In genomic region chr7:85529197-85529596, GRCh38 we compare ENCODE assay signal across 17 cellular contexts.
DNase-seq lines count a peak whose midpoint lies in the region; ATAC-seq, FAIRE-seq and TF ChIP-seq lines count a peak whose summit lies in the region.
"Had no signal": no experiment of that assay in that cellular context is flagged by ENCODE, and none has a peak within 500 bp of the region (broad histone marks: within the 10 kb centered on the region; RNA-seq: fewer than 3 reads in every experiment).

No MANE protein-coding gene starts in this region.

- BruUV-seq in endothelial cell of umbilical vein (replicated peaks; lab: Mats Ljungman, UMichigan) = no TSS peak

- FAIRE-seq in endothelial cell of umbilical vein (lab: Jason Lieb, UNC) = no peak

- no peak overlapping the region for H2AFZ ChIP-seq in endothelial cell of umbilical vein (ENCODE audit: low read depth, low read length)

- no peak overlapping the region for H3K4me2 ChIP-seq in endothelial cell of umbilical vein (ENCODE audit: insufficient read depth, low read length)

- intact Hi-C loops in endothelial cell of umbilical vein (cut with micrococcal nuclease) = no loop called here
- intact Hi-C loops in lower lobe of right lung (cut with DNase I) = no loop called here
- intact Hi-C loops in vagina (cut with DNase I) = no loop called here

- POLR2A ChIA-PET in endothelial cell of umbilical vein (lab: Charles Lee) = no interaction called here

- no peak overlapping the region for H3K9ac ChIP-seq in endothelial cell of umbilical vein (replicated peaks; ENCODE audit: extremely low read depth, insufficient read depth, low read length)

- peak in 1 of 2 donors; percentile 31 for ATAC-seq in lower lobe of right lung
- no peak for ATAC-seq in GM21619 (IDR thresholded peaks at IDR 0.05; ENCODE audit: unreplicated experiment)
- ATAC-seq: stimulated activated naive B cell treated with anti-CD40 and anti-IgM and Interleukin-4, amounts not matched to agents 10 μg/mL and 1 μg/mL and 100 μg/mL, for 72 hours had no signal

- dilution Hi-C loops in endothelial cell of umbilical vein (cut with MboI; ENCODE audit: extremely low pct_ligation_motif_present, low sequenced_read_pairs) = no loop called here

- no peaks in the 10 kb centered on the region for H3K79me2 ChIP-seq in endothelial cell of umbilical vein (ENCODE audit: control insufficient read depth, insufficient read depth, low read length)

- no peaks in the 10 kb centered on the region for H4K20me1 ChIP-seq in endothelial cell of umbilical vein (replicated peaks; ENCODE audit: control insufficient read depth, extremely low read depth, insufficient read depth, low read length)

- H3K9me1 ChIP-seq in endothelial cell of umbilical vein (replicated peaks; ENCODE audit: control insufficient read depth, extremely low read depth, insufficient read depth, low read length) = no peaks in the 10 kb centered on the region

- no peaks in the 10 kb centered on the region for H3K4me1 ChIP-seq in endothelial cell of umbilical vein (ENCODE audit: control insufficient read depth, extremely low read depth, insufficient read depth, low read length)
- H3K4me1 ChIP-seq in lower lobe of right lung = no peaks in the 10 kb centered on the region
- H3K4me1 ChIP-seq in vagina = no peaks in the 10 kb centered on the region
- H3K4me1 ChIP-seq: upper lobe of left lung had no signal

- TF ChIP-seq POLR2A in endothelial cell of umbilical vein (IDR thresholded peaks at IDR 0.05; ENCODE audit: low read depth, low read length) (no peak), vagina (IDR thresholded peaks at IDR 0.05) (no peak)

- peak; percentile 9 for DNase-seq in AG20443 (ENCODE audit: low spot score)
- DNase-seq in MG63 = peak; percentile 49
- peak; percentile 11 for DNase-seq in endothelial cell of umbilical vein (ENCODE audit: low read depth, low spot score)
- DNase-seq in lower lobe of right lung = peak; percentile 13
- no peak for DNase-seq in vagina (ENCODE audit: extremely low spot score in 2 of 2)
- no peak for DNase-seq in D341Med (ENCODE audit: low spot score)
- DNase-seq in NOMO-1 treated with DMSO at 0.1 percent for 48 hours (lab: John Stamatoyannopoulos, UW; ENCODE audit: unreplicated experiment) = no peak
- DNase-seq: activated B cell treated with CpG ODN at 0.5 μM for 24 hours; activated CD8-positive, alpha-beta memory T cell treated with anti-CD3 and anti-CD28 coated beads for 24 hours; CD8-positive, alpha-beta memory T cell; naive B cell; NCI-H1694; Right ventricle myocardium superior; stimulated activated naive B cell treated with anti-CD40 and anti-IgM and Interleukin-4, amounts not matched to agents 10 μg/mL and 1 μg/mL and 100 μg/mL, for 72 hours; upper lobe of left lung had no signal

- CTCF ChIA-PET in endothelial cell of umbilical vein (lab: Charles Lee) = interaction anchor here (1.0 kb wide), 1 partner anchor 18 kb away, joined by 3 read pairs; no protein-coding TSS in a partner anchor

- no peak overlapping the region for H3K4me3 ChIP-seq in MG63
- H3K4me3 ChIP-seq in endothelial cell of umbilical vein (replicated peaks in 1 of 3; ENCODE audit: insufficient read depth in 1 of 3, low read depth in 1 of 3, low read length in 3 of 3) = no peak overlapping the region
- no peak overlapping the region for H3K4me3 ChIP-seq in lower lobe of right lung
- no peak overlapping the region for H3K4me3 ChIP-seq in vagina
- H3K4me3 ChIP-seq: coronary artery, upper lobe of left lung had no signal

- no peak for TF ChIP-seq CTCF in endothelial cell of umbilical vein (IDR thresholded peaks at IDR 0.05; ENCODE audit: extremely low read depth in 1 of 2, insufficient read depth in 1 of 2, low read depth in 1 of 2, low read length in 2 of 2)
- no peak for TF ChIP-seq CTCF in lower lobe of right lung (IDR thresholded peaks at IDR 0.05)
- TF ChIP-seq CTCF in vagina (IDR thresholded peaks at IDR 0.05) = no peak

- no peaks in the 10 kb centered on the region for H3K9me3 ChIP-seq in MG63
- H3K9me3 ChIP-seq in endothelial cell of umbilical vein (replicated peaks; ENCODE audit: control insufficient read depth, insufficient read depth, low read length) = no peaks in the 10 kb centered on the region
- no peaks in the 10 kb centered on the region for H3K9me3 ChIP-seq in lower lobe of right lung
- H3K9me3 ChIP-seq in vagina = no peaks in the 10 kb centered on the region
- H3K9me3 ChIP-seq: upper lobe of left lung had no signal

- H3K27me3 ChIP-seq in MG63 = no peaks in the 10 kb centered on the region
- no peaks in the 10 kb centered on the region for H3K27me3 ChIP-seq in endothelial cell of umbilical vein (ENCODE audit: control insufficient read depth in 2 of 2, insufficient read depth in 2 of 2, low read length in 2 of 2)
- H3K27me3 ChIP-seq in lower lobe of right lung (ENCODE audit: low read depth) = no peaks in the 10 kb centered on the region
- H3K27me3 ChIP-seq in vagina = no peaks in the 10 kb centered on the region
- H3K27me3 ChIP-seq: upper lobe of left lung had no signal

- H3K27ac ChIP-seq in endothelial cell of umbilical vein (ENCODE audit: insufficient read depth, low read depth, low read length) (no peak overlapping the region), lower lobe of right lung (no peak overlapping the region), vagina (no peak overlapping the region)
- H3K27ac ChIP-seq: coronary artery, upper lobe of left lung had no signal

- H3K36me3 ChIP-seq in MG63 = no peaks in the 10 kb centered on the region
- H3K36me3 ChIP-seq in endothelial cell of umbilical vein (ENCODE audit: control insufficient read depth in 2 of 2, extremely low read depth in 1 of 2, insufficient read depth in 2 of 2, low read length in 2 of 2) = no peaks in the 10 kb centered on the region
- H3K36me3 ChIP-seq in lower lobe of right lung = no peaks in the 10 kb centered on the region
- H3K36me3 ChIP-seq in vagina = no peaks in the 10 kb centered on the region
- H3K36me3 ChIP-seq: upper lobe of left lung had no signal

TF ChIP-seq in endothelial cell of umbilical vein, 7 proteins besides CTCF, POLR2A, EP300 and RAD21:
- TF ChIP-seq POLR2AphosphoS5 (IDR thresholded peaks at IDR 0.05; ENCODE audit: insufficient read depth, low read depth, low read length) (no peak), EZH2 (IDR thresholded peaks at IDR 0.05; ENCODE audit: borderline replicate concordance, low read depth, low read length, severe bottlenecking) (no peak), JUN (IDR thresholded peaks at IDR 0.05; ENCODE audit: borderline replicate concordance, insufficient read depth, insufficient read length, low read depth) (no peak), FOS (IDR thresholded peaks at IDR 0.05; ENCODE audit: borderline replicate concordance, insufficient read depth, low read length) (no peak), GATA2 (IDR thresholded peaks at IDR 0.05; ENCODE audit: insufficient read depth, insufficient read length, low read depth, low read length) (no peak), MYC (IDR thresholded peaks at IDR 0.05; ENCODE audit: low read depth, low read length) (no peak)
- TF ChIP-seq, protein P1, sequence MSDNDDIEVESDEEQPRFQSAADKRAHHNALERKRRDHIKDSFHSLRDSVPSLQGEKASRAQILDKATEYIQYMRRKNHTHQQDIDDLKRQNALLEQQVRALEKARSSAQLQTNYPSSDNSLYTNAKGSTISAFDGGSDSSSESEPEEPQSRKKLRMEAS (IDR thresholded peaks at IDR 0.05; ENCODE audit: insufficient read depth, insufficient read length) = no peak

Comparison
In these comparisons a context has a peak if more than half of its experiments do, and no peak if none do; other contexts are left out.
1. DNase-seq: peak in AG20443 (single experiment), MG63 (single experiment), endothelial cell of umbilical vein (single experiment) and lower lobe of right lung (single experiment); none in vagina (0 of 2), D341Med (single experiment) and NOMO-1 treated with DMSO at 0.1 percent for 48 hours (single experiment).